ENCODE assay signal across 1 cellular context in genomic region chr3:178258121-178258520, GRCh38.
A peak's percentile ranks its signal among the peaks of the same experiment; 100 is the strongest.
TF ChIP-seq lines count a peak whose summit lies in the region.

No MANE protein-coding gene starts in this region.

TF ChIP-seq in K562, 482 proteins besides CTCF, POLR2A, EP300 and RAD21 (continued from another document):
- TF ChIP-seq ZNF395 (CRISPR knock-in tag; IDR thresholded peaks at IDR 0.05) = no peak
- no peak for TF ChIP-seq TCF7L2 (IDR thresholded peaks at IDR 0.05; ENCODE audit: low read depth, low read length)
- no peak for TF ChIP-seq CHD2 (IDR thresholded peaks at IDR 0.05; ENCODE audit: low read depth, low read length)
- no peak for TF ChIP-seq ZNF217 (CRISPR knock-in tag; IDR thresholded peaks at IDR 0.05)
- no peak for TF ChIP-seq POLR3G (IDR thresholded peaks at IDR 0.05; ENCODE audit: extremely low read depth, insufficient read length, insufficient replicate concordance)
- peak; percentile 78 for TF ChIP-seq CREB1 (IDR thresholded peaks at IDR 0.05)
- TF ChIP-seq CREB1 (CRISPR knock-in tag; IDR thresholded peaks at IDR 0.05) = no peak
- TF ChIP-seq NBN (IDR thresholded peaks at IDR 0.05; ENCODE audit: low read depth) = 0 out of 2 replicates have a peak, but pooled peaks have one; percentile 21
- TF ChIP-seq NCOA6 (IDR thresholded peaks at IDR 0.05) = no peak
- TF ChIP-seq TBP (optimal IDR thresholded peaks at IDR 0.05; ENCODE audit: low read depth, low read length) = no peak
- TF ChIP-seq THAP7 (CRISPR knock-in tag; IDR thresholded peaks at IDR 0.05) = no peak
- TF ChIP-seq ZBTB2 (IDR thresholded peaks at IDR 0.05) = no peak
- TF ChIP-seq RBFOX2 (IDR thresholded peaks at IDR 0.05; ENCODE audit: low read depth, low read length) = no peak
- no peak for TF ChIP-seq MIER1 (IDR thresholded peaks at IDR 0.05; ENCODE audit: low read depth)
- TF ChIP-seq POLR2AphosphoS5 (IDR thresholded peaks at IDR 0.05; ENCODE audit: control insufficient read depth, insufficient read depth, low read depth, low read length) = no peak
